ENCODE assay signal across 8 cellular contexts in the genomic region with DNA sequence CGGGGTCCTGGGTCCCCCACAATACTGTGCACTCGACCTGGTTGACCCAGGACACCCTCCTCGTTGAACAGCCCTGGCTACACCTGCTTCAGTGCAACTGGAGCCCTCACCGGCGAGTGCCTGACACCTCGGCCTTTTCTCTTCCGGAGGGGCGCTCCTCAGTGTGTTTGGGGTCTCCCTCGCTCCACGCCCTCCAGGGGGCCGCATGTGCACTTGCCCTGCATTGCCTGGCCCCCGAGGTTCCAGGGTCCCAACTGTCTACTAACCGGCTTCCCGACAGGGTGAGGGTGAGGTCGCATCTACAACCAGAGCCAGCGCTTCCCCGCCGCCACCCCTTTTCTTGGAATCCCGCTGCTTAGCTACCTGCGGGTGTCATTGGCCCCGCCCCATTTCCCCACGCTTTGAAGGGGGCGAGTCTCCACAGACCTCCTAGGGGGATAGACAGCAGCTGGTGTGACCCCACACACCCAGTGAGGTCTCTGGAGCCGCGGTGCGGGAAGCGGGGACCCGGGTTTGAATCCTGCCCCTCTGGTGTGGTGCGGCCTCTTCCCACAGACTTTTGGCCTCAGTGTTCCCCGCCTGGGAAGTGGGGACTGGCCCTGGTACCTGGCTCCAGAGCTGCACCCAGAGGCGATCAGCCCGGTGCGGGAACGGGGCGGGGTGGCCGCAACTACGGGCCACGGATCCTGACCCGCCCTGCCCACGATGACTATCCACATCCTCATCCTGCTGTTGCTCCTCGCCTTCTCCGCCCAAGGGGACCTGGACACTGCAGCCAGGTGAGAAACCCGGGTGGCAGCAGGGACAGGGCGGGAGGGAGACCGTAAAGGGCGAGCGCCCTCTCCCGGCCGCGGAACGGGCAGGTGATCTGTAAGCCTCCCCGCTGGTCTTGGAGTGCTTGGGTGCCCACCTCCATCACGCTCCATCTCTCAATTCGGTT. TPM values are rescaled to one million over a fixed set of nuclear protein-coding genes. Genes with fewer than 3 reads are reported as not detected.
DNase-seq lines count a peak whose midpoint lies in the region; ATAC-seq and TF ChIP-seq lines count a peak whose summit lies in the region.

A gene with protein sequence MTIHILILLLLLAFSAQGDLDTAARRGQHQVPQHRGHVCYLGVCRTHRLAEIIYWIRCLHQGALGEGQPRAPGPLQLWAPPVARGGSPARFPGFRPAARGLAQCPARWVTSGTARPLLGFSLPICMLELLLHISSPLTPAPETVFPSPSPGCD (plus strand): TSS at position 462 of the 940 bp plus-strand sequence. CDS start 244 bp downstream, at position 706.

- peak; percentile 55 for TF ChIP-seq CTCF in AG04450 (IDR thresholded peaks at IDR 0.05; ENCODE audit: low read depth, low read length)
- peak; percentile 75 for TF ChIP-seq CTCF in H9 (conservative IDR thresholded peaks at IDR 0.05)
- TF ChIP-seq CTCF in SU-DHL-6 (IDR thresholded peaks at IDR 0.05; ENCODE audit: insufficient read depth, low read length, poor library complexity, severe bottlenecking), result peak; percentile 44

- ATAC-seq in HG03460 (IDR thresholded peaks at IDR 0.05; ENCODE audit: unreplicated experiment), result no peak

- H3K4me1 Mint-ChIP-seq in H9, result peaks cover 26 to 52% of the 10 kb centered on the region in 2 experiments

- no peak within 1 kb of the TSS for H3K23ac ChIP-seq in H9 (ENCODE audit: insufficient read length, low read depth, low read length)

- H3K56ac ChIP-seq in H9 (ENCODE audit: insufficient read length, low read depth, low read length), result no peak within 1 kb of the TSS

- CTCF ChIA-PET in AG04450 (lab: Charles Lee), result interaction anchor here (0.6 to 3.0 kb wide), 3 partner anchors 9 to 18 kb away, joined by 3 to 14 read pairs (median 4); no protein-coding TSS in a partner anchor

- H3K27ac Mint-ChIP-seq in H9, result peak within 1 kb of the TSS; percentile 92 to 97 (median 97)

- no peaks in the 10 kb centered on the region; the same call in 1 of the 2 replicates for H3K27me3 Mint-ChIP-seq in H9 (ENCODE audit: low read depth)

- H3K4me2 ChIP-seq in H9 (ENCODE audit: insufficient read depth, insufficient read length, low read length) (peak within 1 kb of the TSS; percentile 98), SU-DHL-6 (ENCODE audit: low read depth, low read length, poor library complexity, severe bottlenecking) (no peak within 1 kb of the TSS)

- H3K79me2 ChIP-seq in H9 (ENCODE audit: insufficient read depth, low read length) (no peaks in the 10 kb centered on the region), SU-DHL-6 (ENCODE audit: insufficient read depth, low read length) (no peaks in the 10 kb centered on the region)

- H3K9me2 ChIP-seq in SU-DHL-6 (replicated peaks; ENCODE audit: insufficient read depth, low read length), result no peaks in the 10 kb centered on the region

- peaks cover 10% of the 10 kb centered on the region; the same call in 1 of the 2 replicates for H3K4me1 ChIP-seq in H9 (ENCODE audit: insufficient read depth, low read length)

- H3K79me1 ChIP-seq in H9 (ENCODE audit: insufficient read depth, low read depth, low read length, poor library complexity, severe bottlenecking), result no peaks in the 10 kb centered on the region

- H2BK15ac ChIP-seq in H9 (ENCODE audit: low read depth, low read length), result no peak within 1 kb of the TSS

- H3K36me3 ChIP-seq in SU-DHL-6 (ENCODE audit: low read length), result peaks cover 3% of the 10 kb centered on the region; the same call in 1 of the 2 replicates

- no CpG with 5 or more reads among the region's 54 CpGs for WGBS in H9 (ENCODE audit: extremely low coverage, insufficient read length, low lambda C conversion rate)

- peak within 1 kb of the TSS; percentile 83 to 98 for H3K4me3 Mint-ChIP-seq in H9

- no peak within 1 kb of the TSS for H2AFZ ChIP-seq in H9 (ENCODE audit: low read length)
- no peak within 1 kb of the TSS for H2AFZ ChIP-seq in SU-DHL-6 (ENCODE audit: low read depth, low read length, severe bottlenecking)

- peaks cover 17% of the 10 kb centered on the region; the same call in 1 of the 2 replicates for H3F3A ChIP-seq in SU-DHL-6 (ENCODE audit: insufficient read depth)

- no peak within 1 kb of the TSS for H4K91ac ChIP-seq in H9 (ENCODE audit: insufficient read length, low read depth, low read length)

- no peak within 1 kb of the TSS for H2BK20ac ChIP-seq in H9 (ENCODE audit: low read depth, low read length, poor library complexity, severe bottlenecking)

- H3K9me3 Mint-ChIP-seq in H9, result peaks cover 0 to 3% of the 10 kb centered on the region in 2 experiments; a peak in 2 of 5 replicates

- H3K4ac ChIP-seq in H9 (ENCODE audit: low read depth, low read length), result no peak within 1 kb of the TSS

- H4K8ac ChIP-seq in H9 (replicated peaks; ENCODE audit: insufficient read length, low read depth, low read length), result no peak within 1 kb of the TSS

- H3K14ac ChIP-seq in H9 (ENCODE audit: insufficient read depth, low read length), result peak within 1 kb of the TSS; percentile 56

- H3K18ac ChIP-seq in H9 (ENCODE audit: insufficient read length, low read depth, low read length), result no peak within 1 kb of the TSS

- no peak within 1 kb of the TSS for H2BK120ac ChIP-seq in H9 (ENCODE audit: low read depth, low read length, poor library complexity, severe bottlenecking)

- no peak for DNase-seq in AG04450 (ENCODE audit: low read depth, low spot score)
- DNase-seq in H9, result peak; percentile 82
- DNase-seq in dermis blood vessel endothelial cell, result peak; percentile 68
- DNase-seq in medulla oblongata (ENCODE audit: extremely low spot score), result peak; percentile 38
- DNase-seq in A172 (ENCODE audit: low spot score), result no peak

- no peaks in the 10 kb centered on the region; the same call in 1 of the 2 replicates for H3K9me3 ChIP-seq in AG04450 (ENCODE audit: control insufficient read depth, insufficient read depth, low read length)
- H3K9me3 ChIP-seq in H9 (ENCODE audit: control insufficient read depth, low read depth, low read length), result no peaks in the 10 kb centered on the region
- H3K9me3 ChIP-seq in SU-DHL-6 (ENCODE audit: insufficient read depth, low read length), result no peaks in the 10 kb centered on the region

- H4K20me1 ChIP-seq in H9 (ENCODE audit: control insufficient read depth, insufficient read depth, insufficient read length) (no peaks in the 10 kb centered on the region), SU-DHL-6 (ENCODE audit: low read depth, low read length) (no peaks in the 10 kb centered on the region; the same call in 1 of the 2 replicates)

- H3K4me3 ChIP-seq in AG04450 (ENCODE audit: low read depth, low read length) (peak within 1 kb of the TSS; percentile 73), SU-DHL-6 (ENCODE audit: insufficient read depth, low read length, poor library complexity, severe bottlenecking) (no peak within 1 kb of the TSS)

- H3K36me3 Mint-ChIP-seq in H9 (ENCODE audit: insufficient read depth in 1 of 3, low read depth in 3 of 3), result peaks cover 26 to 55% (median 47%) of the 10 kb centered on the region in 3 experiments

- peaks cover 19% of the 10 kb centered on the region for H3K23me2 ChIP-seq in H9 (ENCODE audit: insufficient read length, low read depth, low read length, poor library complexity, severe bottlenecking)

- H4K5ac ChIP-seq in H9 (ENCODE audit: insufficient read length, low read depth, low read length), result no peak within 1 kb of the TSS

- no peak within 1 kb of the TSS for H2BK5ac ChIP-seq in H9 (ENCODE audit: insufficient read length, low read length)

- H3K9ac ChIP-seq in H9 (ENCODE audit: extremely low read depth, insufficient read length, low read length) (peak within 1 kb of the TSS; percentile 83), SU-DHL-6 (ENCODE audit: low read length) (no peak within 1 kb of the TSS)

- H2AK5ac ChIP-seq in H9 (ENCODE audit: insufficient read length, low read length), result no peak within 1 kb of the TSS

- POLR2A ChIA-PET in AG04450 (lab: Yijun Ruan, JAX), result interaction anchor here (3.3 kb wide), 1 partner anchor 13 kb away, joined by 9 read pairs; a partner anchor contains a TSS

- no peak within 1 kb of the TSS for H2BK12ac ChIP-seq in H9 (ENCODE audit: insufficient read length, low read depth, low read length)

- H3T11ph ChIP-seq in H9 (ENCODE audit: low read length), result no peak within 1 kb of the TSS

- no peaks in the 10 kb centered on the region for H3K27me3 ChIP-seq in AG04450 (ENCODE audit: control insufficient read depth, insufficient read depth, low read length)
- H3K27me3 ChIP-seq in H9 (ENCODE audit: insufficient read depth, low read length), result no peaks in the 10 kb centered on the region
- H3K27me3 ChIP-seq in SU-DHL-6 (ENCODE audit: low read length), result no peaks in the 10 kb centered on the region

- H3K27ac ChIP-seq in AG04450 (ENCODE audit: low read depth, low read length) (peak within 1 kb of the TSS; percentile 70), H9 (ENCODE audit: insufficient read length, low read depth, low read length) (no peak within 1 kb of the TSS), SU-DHL-6 (ENCODE audit: low read depth, low read length) (no peak within 1 kb of the TSS), temporal lobe (ENCODE audit: low read depth, low read length) (peak within 1 kb of the TSS; percentile 79)

RNA-seq across cellular contexts. Expression of the gene that starts here (rescaled TPM):
- 0.19 and 0.33 TPM in 2 replicates for polyA plus RNA-seq in AG04450 (2011; rRNA removed)
- polyA minus RNA-seq in AG04450 (2011; rRNA and poly(A)+ RNA removed), result 0.14 and 0.39 TPM in 2 replicates
- total RNA-seq in H9 (2021) (13.5 and 13.6 TPM in 2 replicates), dermis blood vessel endothelial cell (0.70 and 1.5 TPM in 2 replicates), temporal lobe (0.49 TPM)
- 2.7 and 3.2 TPM in 2 replicates for total RNA-seq in A172 (2014; rRNA removed; shearing (Covaris generic))

Comparison
In these comparisons a context has a peak if more than half of its experiments do, and no peak if none do; other contexts are left out.
1. DNase-seq: peak in H9 (single experiment), dermis blood vessel endothelial cell (single experiment) and medulla oblongata (single experiment); none in AG04450 (single experiment) and A172 (single experiment).
2. H3K27ac ChIP-seq: peak in AG04450 (single experiment) and temporal lobe (single experiment); none in H9 (single experiment) and SU-DHL-6 (single experiment).
3. Peak in every context shown above with its lines, with median percentiles within 50 percentile points of each other: CTCF ChIP-seq.